In genomic region chr16:1964506-1965471, GRCh38 we compare ENCODE assay signal across 8 cellular contexts. TPM values are rescaled to one million over a fixed set of nuclear protein-coding genes. Genes with fewer than 3 reads are reported as not detected.
DNase-seq lines count a peak whose midpoint lies in the region; ATAC-seq and TF ChIP-seq lines count a peak whose summit lies in the region.

RPS2 (minus strand) TSS chr16:1964826; CDS start chr16:1964625, 201 bp downstream.

- H3K79me2 ChIP-seq in PC-9 (ENCODE audit: low read depth): peaks cover 65% of the 10 kb centered on the region

- H3K9me2 ChIP-seq in PC-9 (ENCODE audit: insufficient read depth): no peaks in the 10 kb centered on the region

- H3K9me3 ChIP-seq in PC-9 (ENCODE audit: insufficient read depth, low read depth) (no peaks in the 10 kb centered on the region), mucosa of rectum (ENCODE audit: control insufficient read depth in 2 of 2, low read length in 2 of 2) (no peaks in the 10 kb centered on the region)

- peak within 1 kb of the TSS; percentile 96 for H3K4me2 ChIP-seq in PC-9

- peak; percentile 92 for DNase-seq in DMS114 treated with DMSO at 0.1 percent for 48 hours (lab: John Stamatoyannopoulos, UW; ENCODE audit: unreplicated experiment)
- peak; percentile 97 for DNase-seq in KBM-7
- DNase-seq in PC-9: peak; percentile 94 to 99
- DNase-seq in activated T-cell treated with anti-CD3 and anti-CD28 coated beads, Interleukin-2, amount 50 U/mL, for 1 hour: peak; percentile 97
- DNase-seq in epithelial cell of prostate (ENCODE audit: low read depth, low spot score): peak; percentile 90
- DNase-seq in stimulated activated CD8-positive, alpha-beta memory T cell treated with anti-CD3 and anti-CD28 coated beads, Interleukin-4, amount 100 ng/mL, for 48 hours: peak; percentile 98

- H3K27ac ChIP-seq in PC-9: peak within 1 kb of the TSS; percentile 94
- H3K27ac ChIP-seq in epithelial cell of prostate: peak within 1 kb of the TSS; percentile 94
- peak within 1 kb of the TSS; percentile 88 to 97 for H3K27ac ChIP-seq in mucosa of rectum (ENCODE audit: low read depth in 2 of 2, low read length in 2 of 2)

- CTCF ChIA-PET in PC-9 (lab: Charles Lee): no interaction called here

- peaks cover 12% of the 10 kb centered on the region; the same call in 1 of the 2 replicates for H3K4me1 ChIP-seq in PC-9 (replicated peaks; ENCODE audit: insufficient read depth)
- peaks cover 26 to 27% of the 10 kb centered on the region in 2 donors for H3K4me1 ChIP-seq in mucosa of rectum (ENCODE audit: control insufficient read depth in 2 of 2, insufficient read depth in 2 of 2, low read length in 2 of 2)

- POLR2A ChIA-PET in PC-9 (lab: Charles Lee; ENCODE audit: unreplicated experiment): interaction anchor here (0.5 to 1.0 kb wide), 25 partner anchors 12 to 1732 kb away, joined by 3 to 30 read pairs (median 5); partner anchors contain the start of genes MSRB1, NHERF2, PDPK1 and TRAF7

- H3F3A ChIP-seq in PC-9 (ENCODE audit: insufficient read depth, low read depth): peaks cover 47% of the 10 kb centered on the region

- peak within 1 kb of the TSS; percentile 74 for H2AFZ ChIP-seq in PC-9

- peaks cover 22% of the 10 kb centered on the region for H3K36me3 ChIP-seq in PC-9 (ENCODE audit: low read depth)
- H3K36me3 ChIP-seq in mucosa of rectum (ENCODE audit: control insufficient read depth in 2 of 2, insufficient read depth in 2 of 2, low read length in 2 of 2): peaks cover 14 to 21% of the 10 kb centered on the region in 2 donors

- no peak for TF ChIP-seq CTCF in PC-9 (conservative IDR thresholded peaks at IDR 0.05)

- in situ Hi-C loops in KBM-7 (cut with MboI; ENCODE audit: low pct_unique_long_range_greater_than_20kb, low sequenced_read_pairs): no loop called here

- peaks cover 37% of the 10 kb centered on the region for H4K20me1 ChIP-seq in PC-9 (ENCODE audit: insufficient read depth)

- intact Hi-C loops in PC-9 (cut with micrococcal nuclease; ENCODE audit: unreplicated experiment): loop anchor here (5.0 kb wide), 1 partner anchor 192 kb away; the partner anchor contains the start of genes EME2, MRPS34 and NME3

- H3K4me3 ChIP-seq in PC-9 (peak within 1 kb of the TSS; percentile 83), mucosa of rectum (ENCODE audit: low read length in 2 of 2) (peak within 1 kb of the TSS; percentile 64 to 87)

- peak; percentile 68 for ATAC-seq in GM21619 (IDR thresholded peaks at IDR 0.05; ENCODE audit: unreplicated experiment)

- H3K9ac ChIP-seq in mucosa of rectum (ENCODE audit: low read depth in 1 of 2, low read length in 2 of 2): peak within 1 kb of the TSS; percentile 85 to 96

- H3K27me3 ChIP-seq in PC-9 (ENCODE audit: insufficient read depth, low read depth): no peaks in the 10 kb centered on the region
- H3K27me3 ChIP-seq in mucosa of rectum (ENCODE audit: control insufficient read depth in 2 of 2, insufficient read depth in 2 of 2, low read length in 2 of 2): no peaks in the 10 kb centered on the region

- TSS peak; percentile 88 for BruUV-seq in PC-9 (replicated peaks; lab: Mats Ljungman, UMichigan)

RNA-seq across cellular contexts. Expression of gene RPS2, which starts in this region (rescaled TPM):
- 3,808 and 4,468 TPM in 2 replicates for total RNA-seq in PC-9 (2021)

Comparison
In these comparisons a context has a peak if more than half of its experiments do, and no peak if none do; other contexts are left out.
1. Peak in every context shown above with its lines: DNase-seq, ATAC-seq, H3K4me3 ChIP-seq and H3K27ac ChIP-seq.